In the genomic region with DNA sequence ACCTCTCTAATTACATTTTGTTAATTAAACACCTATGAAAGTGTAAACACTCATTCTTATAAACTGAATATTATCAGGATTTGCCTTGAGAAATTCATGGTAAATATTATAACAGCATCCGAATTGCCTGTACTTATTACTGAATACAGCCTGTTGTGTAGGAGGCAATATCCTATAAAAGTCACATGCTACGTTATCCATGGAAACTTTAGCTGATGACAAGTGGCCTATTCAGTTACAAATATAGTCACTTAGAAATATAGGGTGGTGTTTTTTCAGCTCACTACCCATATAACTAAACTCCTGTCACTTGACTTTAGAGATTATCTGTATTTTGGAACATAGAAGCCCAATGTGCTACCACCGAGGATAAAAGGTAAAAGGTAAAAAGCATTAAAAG, we compare ENCODE assay signal across 12 cellular contexts.
A peak's percentile ranks its signal among the peaks of the same experiment; 100 is the strongest.
DNase-seq lines count a peak whose midpoint lies in the region; ATAC-seq lines count a peak whose summit lies in the region.
"Had no signal": no experiment of that assay in that cellular context is flagged by ENCODE, and none has a peak within 500 bp of the region (broad histone marks: within the 10 kb centered on the region; RNA-seq: fewer than 3 reads in every experiment).

No MANE protein-coding gene starts in this region.

- peaks cover 94% of the 10 kb centered on the region for H3K4me1 Mint-ChIP-seq in activated naive CD4-positive, alpha-beta T cell treated with anti-CD3 and anti-CD28 coated beads, Interleukin-2, amount 10 ng/mL, durations not matched to agents 7 days and 5 days
- H3K4me1 Mint-ChIP-seq: B cell had no signal

- H3K9me3 ChIP-seq in skeletal muscle tissue (ENCODE audit: control insufficient read depth in 3 of 3, low read length in 3 of 3) = no peaks in the 10 kb centered on the region
- H3K9me3 ChIP-seq: testis had no signal

- peaks cover 38% of the 10 kb centered on the region for H3K36me3 Mint-ChIP-seq in activated naive CD4-positive, alpha-beta T cell treated with anti-CD3 and anti-CD28 coated beads, Interleukin-2, amount 10 ng/mL, durations not matched to agents 7 days and 5 days

- no peaks in the 10 kb centered on the region for H3K36me3 ChIP-seq in skeletal muscle tissue (ENCODE audit: control insufficient read depth in 3 of 3, insufficient read depth in 3 of 3, low read length in 3 of 3)

- DNase-seq in activated naive CD4-positive, alpha-beta T cell treated with anti-CD3 and anti-CD28 coated beads, Interleukin-2, amount 10 ng/mL, durations not matched to agents 7 days and 5 days = no peak
- DNase-seq in activated naive CD4-positive, alpha-beta T cell treated with Interleukin-2 at 50 U/mL for 16 hours = no peak
- DNase-seq in OCI-M1 (lab: John Stamatoyannopoulos, UW) = peak; percentile 35
- peak; percentile 28 for DNase-seq in dermis blood vessel endothelial cell
- no peak for DNase-seq in KG1 (lab: John Stamatoyannopoulos, UW)
- DNase-seq: activated CD4-positive, CD25-positive, alpha-beta regulatory T cell had no signal

- H3K27me3 Mint-ChIP-seq in activated naive CD4-positive, alpha-beta T cell treated with anti-CD3 and anti-CD28 coated beads, Interleukin-2, amount 10 ng/mL, durations not matched to agents 7 days and 5 days = no peaks in the 10 kb centered on the region
- H3K27me3 Mint-ChIP-seq: B cell had no signal

- peak overlapping the region; percentile 68 for H3K27ac ChIP-seq in skeletal muscle tissue (ENCODE audit: low read depth, low read length)

- no peaks in the 10 kb centered on the region for H3K9me3 Mint-ChIP-seq in activated naive CD4-positive, alpha-beta T cell treated with anti-CD3 and anti-CD28 coated beads, Interleukin-2, amount 10 ng/mL, durations not matched to agents 7 days and 5 days

- H3K9ac ChIP-seq in skeletal muscle tissue (ENCODE audit: low read depth in 1 of 3, low read length in 3 of 3) = peak overlapping the region in 2 of 3 donors; percentile 23 to 43

- H3K4me1 ChIP-seq in skeletal muscle tissue (ENCODE audit: control insufficient read depth in 3 of 3, insufficient read depth in 3 of 3, low read length in 3 of 3) = peaks cover 17 to 29% (median 21%) of the 10 kb centered on the region in 3 donors

- H3K4me3 ChIP-seq in skeletal muscle tissue (ENCODE audit: low read length in 3 of 3) = peak overlapping the region in 1 of 3 donors; percentile 14
- H3K4me3 ChIP-seq: K562, testis had no signal

- no peak for ATAC-seq in activated CD4-positive, CD25-positive, alpha-beta regulatory T cell treated with anti-CD3 and anti-CD28 coated beads, Interleukin-2, amount 50 U/mL, for 24 hours
- no peak for ATAC-seq in HG02970 (IDR thresholded peaks at IDR 0.05; ENCODE audit: low FRiP score, unreplicated experiment)
- ATAC-seq: K562 had no signal

- peak overlapping the region; percentile 11 for H3K4me3 Mint-ChIP-seq in activated naive CD4-positive, alpha-beta T cell treated with anti-CD3 and anti-CD28 coated beads, Interleukin-2, amount 10 ng/mL, durations not matched to agents 7 days and 5 days
- H3K4me3 Mint-ChIP-seq: B cell had no signal

- no peaks in the 10 kb centered on the region for H3K27me3 ChIP-seq in skeletal muscle tissue (ENCODE audit: control insufficient read depth in 3 of 3, insufficient read depth in 3 of 3, low read length in 3 of 3)
- H3K27me3 ChIP-seq: testis had no signal

- H3K27ac Mint-ChIP-seq in activated naive CD4-positive, alpha-beta T cell treated with anti-CD3 and anti-CD28 coated beads, Interleukin-2, amount 10 ng/mL, durations not matched to agents 7 days and 5 days = peak overlapping the region; percentile 77
- H3K27ac Mint-ChIP-seq: B cell had no signal

- CTCF ChIA-PET in activated naive CD4-positive, alpha-beta T cell treated with anti-CD3 and anti-CD28 coated beads, Interleukin-2, amount 10 ng/mL, durations not matched to agents 7 days and 5 days (lab: Charles Lee) = interaction anchor here (0.6 to 9.6 kb wide), 15 partner anchors 9 to 372 kb away, joined by 3 to 76 read pairs (median 6); no protein-coding TSS in a partner anchor

Comparison
In these comparisons a context has a peak if more than half of its experiments do, and no peak if none do; other contexts are left out.
1. DNase-seq: peak in OCI-M1 (single experiment) and dermis blood vessel endothelial cell (single experiment); none in activated naive CD4-positive, alpha-beta T cell treated with anti-CD3 and anti-CD28 coated beads, Interleukin-2, amount 10 ng/mL, durations not matched to agents 7 days and 5 days (single experiment), activated naive CD4-positive, alpha-beta T cell treated with Interleukin-2 at 50 U/mL for 16 hours (single experiment) and KG1 (single experiment).